7 cellular contexts compared by ENCODE assay signal in genomic region chr15:90296316-90296884, GRCh38. TPM values are rescaled to one million over a fixed set of nuclear protein-coding genes. Genes with fewer than 3 reads are reported as not detected.
"Had no signal": no experiment of that assay in that cellular context is flagged by ENCODE, and none has a peak within 500 bp of the region (broad histone marks: within the 10 kb centered on the region; RNA-seq: fewer than 3 reads in every experiment).

No MANE protein-coding gene starts in this region.

RNA-seq across cellular contexts. Expression of gene TTLL13, which starts 47.0 kb away (rescaled TPM):
- total RNA-seq: endothelial cell of umbilical vein, epithelial cell of proximal tubule, foreskin keratinocyte, hepatocyte, pulmonary artery endothelial cell, skeletal muscle tissue, upper lobe of right lung had no signal
- polyA plus RNA-seq: foreskin keratinocyte, hepatocyte had no signal
